In the genomic region with DNA sequence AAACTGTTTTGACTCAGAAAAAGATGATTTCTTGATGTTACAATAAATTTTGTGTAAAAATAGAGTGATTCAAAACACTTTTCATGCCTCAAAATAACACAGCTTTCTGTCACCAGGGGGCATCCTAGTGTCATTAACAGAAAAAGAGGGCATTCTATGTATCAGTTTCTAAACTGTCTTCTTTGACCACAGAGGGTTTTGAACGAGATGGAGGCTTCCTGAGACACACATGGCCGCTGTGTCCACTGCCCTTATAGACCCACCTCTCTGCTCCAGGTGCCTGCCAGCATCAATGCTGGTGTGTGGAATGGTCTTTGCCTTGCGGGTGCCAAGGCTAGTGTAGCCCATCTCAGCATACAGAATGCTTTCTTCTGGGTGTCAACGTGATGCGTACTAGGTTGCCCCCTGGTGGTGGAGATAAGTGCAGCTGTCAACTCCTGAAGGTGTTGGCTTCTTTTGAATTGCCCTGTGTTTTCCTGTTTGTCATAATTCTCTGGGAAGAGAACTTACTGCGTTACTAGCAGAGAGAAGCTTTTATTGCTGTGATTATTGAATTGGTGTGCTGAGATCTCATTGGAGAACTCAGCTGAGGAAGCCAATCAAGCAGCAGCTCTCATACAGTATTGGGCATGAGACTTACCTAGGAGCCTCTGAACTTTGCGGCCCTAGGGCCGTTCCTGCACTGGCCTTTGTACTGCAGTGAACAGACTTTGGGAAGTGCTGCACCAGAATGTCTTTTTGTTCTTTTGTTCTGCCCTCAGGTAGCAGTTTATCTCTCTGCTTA, we compare ENCODE assay signal across 8 cellular contexts. TPM values are rescaled to one million over a fixed set of nuclear protein-coding genes. Genes with fewer than 3 reads are reported as not detected.
DNase-seq lines count a peak whose midpoint lies in the region; ATAC-seq lines count a peak whose summit lies in the region.

No MANE protein-coding gene starts in this region.

- DNase-seq in NCI-H2081 (lab: John Stamatoyannopoulos, UW) (peak; percentile 58 to 65), NCI-H2081 treated with DMSO at 0.1 percent for 48 hours (lab: John Stamatoyannopoulos, UW) (no peak), NCI-H226 (peak; percentile 49), cerebellum (ENCODE audit: low spot score) (peak; percentile 62), left colon (peak; percentile 86 to 92)
- DNase-seq in activated CD4-positive, alpha-beta T cell treated with anti-CD3 and anti-CD28 coated beads for 24 hours (ENCODE audit: low read depth in 2 of 2) = peak; percentile 63 to 67
- peak; percentile 80 for DNase-seq in stimulated activated CD4-positive, alpha-beta T cell treated with anti-CD3 and anti-CD28 coated beads, Interleukin-4, amount 100 ng/mL, for 24 hours

- intact Hi-C loops in left colon (cut with DNase I, micrococcal nuclease) = no loop called here

- peak; percentile 78 for ATAC-seq in HG02885 (IDR thresholded peaks at IDR 0.05; ENCODE audit: poor library complexity, unreplicated experiment)
- peak; percentile 70 for ATAC-seq in left colon

RNA-seq across cellular contexts. Expression of gene USP10, which starts 38.6 kb away (rescaled TPM):
- total RNA-seq in cerebellum (67.2 TPM), left colon (10 to 100 TPM; 65.3 to 77.3 TPM)
